In genomic region chr20:62217913-62218773, GRCh38 we compare ENCODE assay signal across 1 cellular context.
TF ChIP-seq lines count a peak whose summit lies in the region.

No MANE protein-coding gene starts in this region.

TF ChIP-seq in WTC11, 78 proteins besides CTCF, POLR2A, EP300 and RAD21 (continued from another document):
- TF ChIP-seq KAT7 (CRISPR knock-in tag; IDR thresholded peaks at IDR 0.05; ENCODE audit: borderline replicate concordance) (no peak), ELF4 (CRISPR knock-in tag; IDR thresholded peaks at IDR 0.05; ENCODE audit: low read depth) (no peak), FOXK1 (CRISPR knock-in tag; IDR thresholded peaks at IDR 0.05) (no peak), NR3C1 (CRISPR knock-in tag; conservative IDR thresholded peaks at IDR 0.05; ENCODE audit: low read depth) (no peak), ZNF416 (CRISPR knock-in tag; IDR thresholded peaks at IDR 0.05) (no peak), ETV6 (CRISPR knock-in tag; IDR thresholded peaks at IDR 0.05) (no peak), ZNF396 (CRISPR knock-in tag; IDR thresholded peaks at IDR 0.05; ENCODE audit: borderline replicate concordance) (no peak), NFATC4 (CRISPR knock-in tag; IDR thresholded peaks at IDR 0.05) (no peak), ZNF138 (CRISPR knock-in tag; conservative IDR thresholded peaks at IDR 0.05) (no peak)
- TF ChIP-seq, protein P1, sequence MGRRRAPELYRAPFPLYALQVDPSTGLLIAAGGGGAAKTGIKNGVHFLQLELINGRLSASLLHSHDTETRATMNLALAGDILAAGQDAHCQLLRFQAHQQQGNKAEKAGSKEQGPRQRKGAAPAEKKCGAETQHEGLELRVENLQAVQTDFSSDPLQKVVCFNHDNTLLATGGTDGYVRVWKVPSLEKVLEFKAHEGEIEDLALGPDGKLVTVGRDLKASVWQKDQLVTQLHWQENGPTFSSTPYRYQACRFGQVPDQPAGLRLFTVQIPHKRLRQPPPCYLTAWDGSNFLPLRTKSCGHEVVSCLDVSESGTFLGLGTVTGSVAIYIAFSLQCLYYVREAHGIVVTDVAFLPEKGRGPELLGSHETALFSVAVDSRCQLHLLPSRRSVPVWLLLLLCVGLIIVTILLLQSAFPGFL (CRISPR knock-in tag; IDR thresholded peaks at IDR 0.05; ENCODE audit: borderline replicate concordance) = no peak
- TF ChIP-seq, protein P2, sequence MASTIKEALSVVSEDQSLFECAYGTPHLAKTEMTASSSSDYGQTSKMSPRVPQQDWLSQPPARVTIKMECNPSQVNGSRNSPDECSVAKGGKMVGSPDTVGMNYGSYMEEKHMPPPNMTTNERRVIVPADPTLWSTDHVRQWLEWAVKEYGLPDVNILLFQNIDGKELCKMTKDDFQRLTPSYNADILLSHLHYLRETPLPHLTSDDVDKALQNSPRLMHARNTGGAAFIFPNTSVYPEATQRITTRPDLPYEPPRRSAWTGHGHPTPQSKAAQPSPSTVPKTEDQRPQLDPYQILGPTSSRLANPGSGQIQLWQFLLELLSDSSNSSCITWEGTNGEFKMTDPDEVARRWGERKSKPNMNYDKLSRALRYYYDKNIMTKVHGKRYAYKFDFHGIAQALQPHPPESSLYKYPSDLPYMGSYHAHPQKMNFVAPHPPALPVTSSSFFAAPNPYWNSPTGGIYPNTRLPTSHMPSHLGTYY (CRISPR knock-in tag; IDR thresholded peaks at IDR 0.05) = no peak
